Comparison of ENCODE assay signal across 1 cellular context in genomic region chr22:35510481-35510934, GRCh38.
TF ChIP-seq lines count a peak whose summit lies in the region.

No MANE protein-coding gene starts in this region.

TF ChIP-seq in SK-N-SH treated with all-trans-retinoic acid at 6 μM for 48 hours, 23 proteins besides CTCF, POLR2A, EP300 and RAD21 (continued from another document):
- TF ChIP-seq TSHZ2 (CRISPR knock-in tag; IDR thresholded peaks at IDR 0.05) (no peak), CSRNP3 (CRISPR knock-in tag; IDR thresholded peaks at IDR 0.05) (no peak), CSDC2 (CRISPR knock-in tag; IDR thresholded peaks at IDR 0.05) (no peak), ZFP3 (CRISPR knock-in tag; IDR thresholded peaks at IDR 0.05) (no peak), POU6F1 (CRISPR knock-in tag; IDR thresholded peaks at IDR 0.05; ENCODE audit: borderline replicate concordance, low read depth) (no peak), ZNF70 (CRISPR knock-in tag; IDR thresholded peaks at IDR 0.05) (no peak), SNAI2 (CRISPR knock-in tag; IDR thresholded peaks at IDR 0.05) (no peak), GLIS3 (CRISPR knock-in tag; IDR thresholded peaks at IDR 0.05) (no peak), PPARA (CRISPR knock-in tag; IDR thresholded peaks at IDR 0.05; ENCODE audit: borderline replicate concordance) (no peak), TCF4 (CRISPR knock-in tag; IDR thresholded peaks at IDR 0.05; ENCODE audit: borderline replicate concordance) (no peak), TOX (CRISPR knock-in tag; IDR thresholded peaks at IDR 0.05; ENCODE audit: borderline replicate concordance) (no peak)
